ENCODE assay signal across 33 cellular contexts in genomic region chr11:57871231-57871630, GRCh38.
"Had no signal": no experiment of that assay in that cellular context is flagged by ENCODE, and none has a peak within 500 bp of the region (broad histone marks: within the 10 kb centered on the region; RNA-seq: fewer than 3 reads in every experiment).

No MANE protein-coding gene starts in this region.

- H3K4me3 ChIP-seq: adrenal gland, ascending aorta, body of pancreas, breast epithelium, cardiac muscle cell had no signal

- H3K27ac ChIP-seq: adrenal gland, ascending aorta, body of pancreas, brain microvascular endothelial cell, breast epithelium, cardiac muscle cell had no signal

- H3K4me1 ChIP-seq: adrenal gland, ascending aorta, body of pancreas, breast epithelium had no signal

- DNase-seq: activated effector memory CD4-positive, alpha-beta T cell treated with anti-CD3 and anti-CD28 coated beads, Interleukin-2, amount 50 U/mL, for 16 hours; activated effector memory CD4-positive, alpha-beta T cell treated with Interleukin-2 at 50 U/mL for 16 hours; activated gamma-delta T cell; activated gamma-delta T cell treated with Interleukin-2 at 50 U/mL for 16 hours; activated naive CD4-positive, alpha-beta T cell; activated naive CD4-positive, alpha-beta T cell treated with anti-CD3 and anti-CD28 coated beads for 36 hours; activated naive CD4-positive, alpha-beta T cell treated with anti-CD3 and anti-CD28 coated beads, Interleukin-2, amount 10 ng/mL, durations not matched to agents 7 days and 5 days; activated naive CD4-positive, alpha-beta T cell treated with anti-CD3 and anti-CD28 coated beads, Interleukin-2, amount 50 U/mL, for 16 hours; activated naive CD4-positive, alpha-beta T cell treated with Interleukin-2 at 50 U/mL for 16 hours; activated naive CD8-positive, alpha-beta T cell treated with anti-CD3 and anti-CD28 coated beads for 36 hours; activated naive CD8-positive, alpha-beta T cell treated with anti-CD3 and anti-CD28 coated beads, Interleukin-2, amount 10 ng/mL, durations not matched to agents 7 days and 5 days; activated naive CD8-positive, alpha-beta T cell treated with anti-CD3 and anti-CD28 coated beads, Interleukin-2, amount 50 U/mL, for 24 hours; activated T-cell treated with anti-CD3 and anti-CD28 coated beads, Interleukin-2, amount 50 U/mL, for 24 hours; activated T-cell treated with anti-CD3 and anti-CD28 coated beads, Interleukin-2, amount 50 U/mL, for 4 hours; activated T-cell treated with anti-CD3 and anti-CD28 coated beads, Interleukin-2, amount 50 U/mL, for 48 hours; activated T-cell treated with anti-CD3 and anti-CD28 coated beads, Interleukin-2, amount 50 U/mL, for 72 hours; adrenal gland; amniotic stem cell; amygdala; anterior cingulate cortex; aorta; body of pancreas; brain microvascular endothelial cell; caudate nucleus; central memory CD4-positive, alpha-beta T cell; cerebellar nuclear complex had no signal

- ATAC-seq: activated naive CD4-positive, alpha-beta T cell treated with anti-CD3 and anti-CD28 coated beads, Interleukin-2, amount 50 U/mL, for 72 hours; activated naive CD8-positive, alpha-beta T cell treated with anti-CD3 and anti-CD28 coated beads, Interleukin-2, amount 50 U/mL, for 24 hours; activated T-cell treated with anti-CD3 and anti-CD28 coated beads, Interleukin-2, amount 50 U/mL, for 4 hours; activated T-cell treated with anti-CD3 and anti-CD28 coated beads, Interleukin-2, amount 50 U/mL, for 72 hours; activated T-helper 17 cell treated with anti-CD3 and anti-CD28 coated beads, Interleukin-2, amount 50 U/mL, for 72 hours; body of pancreas had no signal

- H3K27me3 ChIP-seq: adrenal gland, ascending aorta, body of pancreas, brain microvascular endothelial cell, breast epithelium, cardiac muscle cell had no signal

- FAIRE-seq: astrocyte, bronchial epithelial cell had no signal

- H3K9me3 ChIP-seq: adrenal gland, ascending aorta, body of pancreas, breast epithelium had no signal

- H3K36me3 ChIP-seq: adrenal gland, ascending aorta, brain microvascular endothelial cell, breast epithelium, cardiac muscle cell had no signal
